Comparison of ENCODE assay signal across 13 cellular contexts in genomic region chr18:666177-666576, GRCh38. TPM values are rescaled to one million over a fixed set of nuclear protein-coding genes. Genes with fewer than 3 reads are reported as not detected.
A peak's percentile ranks its signal among the peaks of the same experiment; 100 is the strongest.
DNase-seq lines count a peak whose midpoint lies in the region; ATAC-seq and TF ChIP-seq lines count a peak whose summit lies in the region.
"Had no signal": no experiment of that assay in that cellular context is flagged by ENCODE, and none has a peak within 500 bp of the region (broad histone marks: within the 10 kb centered on the region; RNA-seq: fewer than 3 reads in every experiment).

No MANE protein-coding gene starts in this region.

- DNase-seq in activated CD4-positive, alpha-beta T cell treated with anti-CD3 and anti-CD28 coated beads, Interleukin-2, amount 10 ng/mL, durations not matched to agents 24 days and 14 days, result peak; percentile 79
- no peak for DNase-seq in activated CD4-positive, alpha-beta T cell treated with anti-CD3 and anti-CD28 coated beads for 48 hours
- no peak for DNase-seq in brain microvascular endothelial cell
- no peak for DNase-seq in mucosa of descending colon
- DNase-seq in DMS153 treated with DMSO at 0.1 percent for 48 hours (lab: John Stamatoyannopoulos, UW; ENCODE audit: unreplicated experiment), result no peak
- DNase-seq in T1000 (lab: John Stamatoyannopoulos, UW), result no peak
- DNase-seq: activated CD4-positive, alpha-beta T cell treated with anti-CD3 and anti-CD28 coated beads for 36 hours; GDM1; hypothalamus; NCI-H2081 had no signal

- H3K27ac ChIP-seq in brain microvascular endothelial cell, result no peak overlapping the region

- intact Hi-C loops in activated CD4-positive, alpha-beta T cell treated with anti-CD3 and anti-CD28 coated beads, Interleukin-2, amount 10 ng/mL, durations not matched to agents 24 days and 14 days (cut with micrococcal nuclease), result no loop called here
- intact Hi-C loops in mucosa of descending colon (cut with DNase I, micrococcal nuclease), result no loop called here

- ATAC-seq in mucosa of descending colon, result peak; percentile 43
- no peak for ATAC-seq in HG03354 (IDR thresholded peaks at IDR 0.05; ENCODE audit: poor library complexity, severe bottlenecking, unreplicated experiment)
- ATAC-seq: activated CD4-positive, alpha-beta T cell treated with anti-CD3 and anti-CD28 coated beads for 36 hours had no signal

- TF ChIP-seq CTCF in LNCAP (IDR thresholded peaks at IDR 0.05) (peak; percentile 23; the same call in 1 of the 2 replicates), brain microvascular endothelial cell (IDR thresholded peaks at IDR 0.05; ENCODE audit: low read depth, low read length, missing control alignments) (peak; percentile 52), mucosa of descending colon (IDR thresholded peaks at IDR 0.05) (no peak)

- no peaks in the 10 kb centered on the region for H3K27me3 Mint-ChIP-seq in activated CD4-positive, alpha-beta T cell treated with anti-CD3 and anti-CD28 coated beads, Interleukin-2, amount 10 ng/mL, durations not matched to agents 24 days and 14 days
- H3K27me3 Mint-ChIP-seq: activated CD4-positive, alpha-beta T cell treated with anti-CD3 and anti-CD28 coated beads for 36 hours; activated naive CD4-positive, alpha-beta T cell treated with anti-CD3 and anti-CD28 coated beads, Interleukin-2, amount 50 U/mL, for 24 hours had no signal

- H3K4me3 Mint-ChIP-seq in activated CD4-positive, alpha-beta T cell treated with anti-CD3 and anti-CD28 coated beads, Interleukin-2, amount 10 ng/mL, durations not matched to agents 24 days and 14 days, result no peak overlapping the region
- H3K4me3 Mint-ChIP-seq: activated CD4-positive, alpha-beta T cell treated with anti-CD3 and anti-CD28 coated beads for 36 hours; activated naive CD4-positive, alpha-beta T cell treated with anti-CD3 and anti-CD28 coated beads, Interleukin-2, amount 50 U/mL, for 24 hours had no signal

- peaks cover 21% of the 10 kb centered on the region for H3K4me1 Mint-ChIP-seq in activated CD4-positive, alpha-beta T cell treated with anti-CD3 and anti-CD28 coated beads, Interleukin-2, amount 10 ng/mL, durations not matched to agents 24 days and 14 days
- H3K4me1 Mint-ChIP-seq: activated naive CD4-positive, alpha-beta T cell treated with anti-CD3 and anti-CD28 coated beads, Interleukin-2, amount 50 U/mL, for 24 hours had no signal

- peaks cover 65% of the 10 kb centered on the region for H3K36me3 Mint-ChIP-seq in activated CD4-positive, alpha-beta T cell treated with anti-CD3 and anti-CD28 coated beads, Interleukin-2, amount 10 ng/mL, durations not matched to agents 24 days and 14 days (ENCODE audit: low read depth)

- H3K27me3 ChIP-seq in brain microvascular endothelial cell (replicated peaks), result no peaks in the 10 kb centered on the region

- H3K36me3 ChIP-seq in brain microvascular endothelial cell (replicated peaks) (no peaks in the 10 kb centered on the region), mucosa of descending colon (ENCODE audit: low read depth) (no peaks in the 10 kb centered on the region)

- H3K4me1 ChIP-seq in mucosa of descending colon (ENCODE audit: low read depth), result no peaks in the 10 kb centered on the region

- no peaks in the 10 kb centered on the region for H3K9me3 ChIP-seq in mucosa of descending colon

- H3K4me3 ChIP-seq in brain microvascular endothelial cell (ENCODE audit: low read depth, low read length) (no peak overlapping the region), mucosa of descending colon (no peak overlapping the region)

- peaks cover 9% of the 10 kb centered on the region for H3K9me3 Mint-ChIP-seq in activated CD4-positive, alpha-beta T cell treated with anti-CD3 and anti-CD28 coated beads, Interleukin-2, amount 10 ng/mL, durations not matched to agents 24 days and 14 days
- H3K9me3 Mint-ChIP-seq: activated naive CD4-positive, alpha-beta T cell treated with anti-CD3 and anti-CD28 coated beads, Interleukin-2, amount 50 U/mL, for 24 hours had no signal

- in situ Hi-C loops in brain microvascular endothelial cell (cut with HindIII; ENCODE audit: low pct_ligation_motif_present, low sequenced_read_pairs), result no loop called here

- H3K27ac Mint-ChIP-seq in activated CD4-positive, alpha-beta T cell treated with anti-CD3 and anti-CD28 coated beads, Interleukin-2, amount 10 ng/mL, durations not matched to agents 24 days and 14 days, result peak overlapping the region; percentile 29
- H3K27ac Mint-ChIP-seq: activated CD4-positive, alpha-beta T cell treated with anti-CD3 and anti-CD28 coated beads for 36 hours; activated naive CD4-positive, alpha-beta T cell treated with anti-CD3 and anti-CD28 coated beads, Interleukin-2, amount 50 U/mL, for 24 hours had no signal

RNA-seq across cellular contexts. Expression of gene TYMS, which starts 8.7 kb away (rescaled TPM):
- 269 and 276 TPM in 2 replicates for total RNA-seq in activated CD4-positive, alpha-beta T cell treated with anti-CD3 and anti-CD28 coated beads, Interleukin-2, amount 10 ng/mL, durations not matched to agents 24 days and 14 days
- total RNA-seq in mucosa of descending colon, result 10 to 100 TPM in 2 of 3 donors, 1 to 10 TPM in 1; 7.2 to 42.1 (median 16.3) TPM

RNA-seq across cellular contexts. Expression of gene ENOSF1, which starts 46.3 kb away (rescaled TPM):
- 85.2 and 91.8 TPM in 2 replicates for total RNA-seq in activated CD4-positive, alpha-beta T cell treated with anti-CD3 and anti-CD28 coated beads, Interleukin-2, amount 10 ng/mL, durations not matched to agents 24 days and 14 days
- 100 to 1,000 TPM in 1 of 3 donors, 10 to 100 TPM in 2; 72.0 to 132 (median 95.2) TPM for total RNA-seq in mucosa of descending colon
